ENCODE assay signal across 7 cellular contexts in genomic region chr18:48408727-48409590, GRCh38. TPM values are rescaled to one million over a fixed set of nuclear protein-coding genes. Genes with fewer than 3 reads are reported as not detected.
DNase-seq lines count a peak whose midpoint lies in the region; ATAC-seq and TF ChIP-seq lines count a peak whose summit lies in the region.

TSS of gene ZBTB7C (minus strand) at chr18:48409383.

- H3K4me3 Mint-ChIP-seq in T-helper 2 cell treated with Interferon-gamma antibody and Interleukin-4, amounts not matched to agents 5 μg/mL and 100 μg/mL, for 36 hours, result peak within 1 kb of the TSS; percentile 72

- H3K27me3 Mint-ChIP-seq in T-helper 2 cell treated with Interferon-gamma antibody and Interleukin-4, amounts not matched to agents 5 μg/mL and 100 μg/mL, for 36 hours (ENCODE audit: low read depth), result peaks cover 73% of the 10 kb centered on the region

- H3K4me1 Mint-ChIP-seq in T-helper 2 cell treated with Interferon-gamma antibody and Interleukin-4, amounts not matched to agents 5 μg/mL and 100 μg/mL, for 36 hours (ENCODE audit: low read depth), result peaks cover 4% of the 10 kb centered on the region

- no peak within 1 kb of the TSS for H3K27ac Mint-ChIP-seq in T-helper 2 cell treated with Interferon-gamma antibody and Interleukin-4, amounts not matched to agents 5 μg/mL and 100 μg/mL, for 36 hours

- H3K36me3 ChIP-seq in GM06990 (ENCODE audit: control insufficient read depth, insufficient read depth, low read length) (no peaks in the 10 kb centered on the region), mucosa of rectum (ENCODE audit: control insufficient read depth in 2 of 2, insufficient read depth in 2 of 2, low read length in 2 of 2) (no peaks in the 10 kb centered on the region)

- no peak for TF ChIP-seq POLR2A in erythroblast (IDR thresholded peaks at IDR 0.05; ENCODE audit: low read length)

- no peak within 1 kb of the TSS for H3K27ac ChIP-seq in HL-60 (replicated peaks)
- no peak within 1 kb of the TSS for H3K27ac ChIP-seq in mucosa of rectum (ENCODE audit: low read depth in 2 of 2, low read length in 2 of 2)

- H3K36me3 Mint-ChIP-seq in T-helper 2 cell treated with Interferon-gamma antibody and Interleukin-4, amounts not matched to agents 5 μg/mL and 100 μg/mL, for 36 hours (ENCODE audit: low read depth), result no peaks in the 10 kb centered on the region

- no peak for ATAC-seq in GM18520 (IDR thresholded peaks at IDR 0.05; ENCODE audit: unreplicated experiment)

- TF ChIP-seq CTCF in GM06990 (IDR thresholded peaks at IDR 0.05; ENCODE audit: insufficient read depth, low read length, poor library complexity, severe bottlenecking), result no peak
- no peak for TF ChIP-seq CTCF in HL-60 (IDR thresholded peaks at IDR 0.05; ENCODE audit: insufficient read depth, low read length)

- peak within 1 kb of the TSS in 1 of 2 donors; percentile 33 for H3K9ac ChIP-seq in mucosa of rectum (ENCODE audit: low read depth in 1 of 2, low read length in 2 of 2)

- H3K27me3 ChIP-seq in GM06990 (replicated peaks; ENCODE audit: control insufficient read depth, insufficient read depth, low read length) (peaks cover 5% of the 10 kb centered on the region), HL-60 (ENCODE audit: insufficient read depth, poor library complexity, severe bottlenecking) (peaks cover 55% of the 10 kb centered on the region), mucosa of rectum (ENCODE audit: control insufficient read depth in 2 of 2, insufficient read depth in 2 of 2, low read length in 2 of 2) (peaks cover 46 to 49% of the 10 kb centered on the region in 2 donors)

- DNase-seq in GM06990 (ENCODE audit: extremely low read depth, insufficient read length), result peak; percentile 15
- DNase-seq in HL-60 (ENCODE audit: low read depth in 1 of 2, low spot score in 1 of 2), result no peak
- peak; percentile 24 for DNase-seq in T-helper 2 cell treated with Interferon-gamma antibody and Interleukin-4, amounts not matched to agents 5 μg/mL and 100 μg/mL, for 36 hours (ENCODE audit: low spot score)
- DNase-seq in erythroblast (lab: John Stamatoyannopoulos, UW), result peak; percentile 38 to 47
- no peak for DNase-seq in ureter (ENCODE audit: low spot score)

- peaks cover 4 to 6% of the 10 kb centered on the region in 2 donors for H3K4me1 ChIP-seq in mucosa of rectum (ENCODE audit: control insufficient read depth in 2 of 2, insufficient read depth in 2 of 2, low read length in 2 of 2)

- H3K9me3 Mint-ChIP-seq in T-helper 2 cell treated with Interferon-gamma antibody and Interleukin-4, amounts not matched to agents 5 μg/mL and 100 μg/mL, for 36 hours, result no peaks in the 10 kb centered on the region

- no peaks in the 10 kb centered on the region for H3K9me3 ChIP-seq in mucosa of rectum (ENCODE audit: control insufficient read depth in 2 of 2, low read length in 2 of 2)

- peak within 1 kb of the TSS; percentile 72 for H3K4me3 ChIP-seq in GM06990 (replicated peaks; ENCODE audit: low read depth, low read length)
- H3K4me3 ChIP-seq in HL-60 (replicated peaks; ENCODE audit: insufficient read depth, low read length), result peak within 1 kb of the TSS; percentile 66
- H3K4me3 ChIP-seq in mucosa of rectum (ENCODE audit: low read length in 2 of 2), result peak within 1 kb of the TSS; percentile 77 to 78

RNA-seq across cellular contexts. Expression of gene ZBTB7C, which starts in this region (rescaled TPM):
- 72.1 TPM for total RNA-seq in ureter

Comparison
In these comparisons a context has a peak if more than half of its experiments do, and no peak if none do; other contexts are left out.
1. DNase-seq: peak in GM06990 (single experiment), T-helper 2 cell treated with Interferon-gamma antibody and Interleukin-4, amounts not matched to agents 5 μg/mL and 100 μg/mL, for 36 hours (single experiment) and erythroblast (2 of 2); none in HL-60 (0 of 2) and ureter (single experiment).
2. Peak in every context shown above with its lines, with median percentiles within 50 percentile points of each other: H3K4me3 ChIP-seq.